Comparison of ENCODE assay signal across 11 cellular contexts in the genomic region with DNA sequence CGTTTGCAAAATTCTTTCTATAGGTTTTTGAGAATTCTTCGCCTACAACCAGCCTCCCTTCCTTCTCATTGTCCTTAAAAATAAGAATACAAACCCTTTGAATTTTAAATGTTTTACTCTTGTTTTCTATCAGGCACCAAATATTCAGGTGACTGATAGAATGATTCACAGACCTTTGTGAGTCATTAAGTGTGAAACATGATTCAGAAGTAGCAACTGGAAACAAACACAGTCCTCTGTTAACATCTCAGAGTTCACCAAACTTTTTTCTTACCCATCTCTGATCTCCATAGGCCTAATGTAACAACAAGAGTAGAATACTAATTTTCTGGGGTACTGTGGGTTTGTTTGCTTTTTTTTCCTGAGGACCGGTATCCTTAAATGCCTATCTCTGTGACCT.
DNase-seq lines count a peak whose midpoint lies in the region; ATAC-seq and TF ChIP-seq lines count a peak whose summit lies in the region.
"Had no signal": no experiment of that assay in that cellular context is flagged by ENCODE, and none has a peak within 500 bp of the region (broad histone marks: within the 10 kb centered on the region; RNA-seq: fewer than 3 reads in every experiment).

No MANE protein-coding gene starts in this region.

- H3K27me3 Mint-ChIP-seq in Calu3 (ENCODE audit: unreplicated experiment) = no peaks in the 10 kb centered on the region

- H3K4me3 ChIP-seq in mesenchymal stem cell (ENCODE audit: insufficient read depth in 1 of 2, low read depth in 1 of 2, low read length in 2 of 2) (no peak overlapping the region), MG63 (no peak overlapping the region)
- H3K4me3 ChIP-seq: gastrocnemius medialis had no signal

- H3K36me3 Mint-ChIP-seq in Calu3 (ENCODE audit: insufficient read depth, unreplicated experiment) = peaks cover 9% of the 10 kb centered on the region

- H3K9ac ChIP-seq in mesenchymal stem cell (ENCODE audit: low read length) = peak overlapping the region; percentile 46

- H3K4me1 ChIP-seq in mesenchymal stem cell (ENCODE audit: control insufficient read depth, insufficient read depth, low read depth, low read length) = no peaks in the 10 kb centered on the region
- H3K4me1 ChIP-seq: gastrocnemius medialis had no signal

- 63% methylated on average over 2 of the region's 3 CpGs for WGBS in mesenchymal stem cell

- peak; percentile 71 for ATAC-seq in HG03432 (IDR thresholded peaks at IDR 0.05; ENCODE audit: unreplicated experiment)
- ATAC-seq: gastrocnemius medialis had no signal

- peaks cover 8% of the 10 kb centered on the region for H3K79me1 ChIP-seq in mesenchymal stem cell (replicated peaks; ENCODE audit: low read length, poor library complexity, severe bottlenecking)

- H2AFZ ChIP-seq in mesenchymal stem cell (ENCODE audit: low read depth, low read length) = no peak overlapping the region

- H3K18ac ChIP-seq in mesenchymal stem cell (ENCODE audit: low read depth in 1 of 2, low read length in 2 of 2) = no peak overlapping the region

- no peak for TF ChIP-seq CTCF in Calu3 (IDR thresholded peaks at IDR 0.05; ENCODE audit: unreplicated experiment)

- no peak overlapping the region for H2BK5ac ChIP-seq in mesenchymal stem cell (ENCODE audit: low read depth, low read length, poor library complexity, severe bottlenecking)

- no peaks in the 10 kb centered on the region for H3K9me3 Mint-ChIP-seq in Calu3 (ENCODE audit: low read depth, unreplicated experiment)

- BruUV-seq in Calu3 (replicated peaks; lab: Mats Ljungman, UMichigan) = no TSS peak

- no peak overlapping the region for H3K14ac ChIP-seq in mesenchymal stem cell (ENCODE audit: low read length in 2 of 2)

- no peaks in the 10 kb centered on the region for H3K27me3 ChIP-seq in mesenchymal stem cell (ENCODE audit: control insufficient read depth in 1 of 2, insufficient read depth in 1 of 2, low read length in 2 of 2)
- no peaks in the 10 kb centered on the region for H3K27me3 ChIP-seq in MG63
- H3K27me3 ChIP-seq: gastrocnemius medialis had no signal

- H2AK5ac ChIP-seq in mesenchymal stem cell (ENCODE audit: low read length, severe bottlenecking) = no peak overlapping the region

- H2BK120ac ChIP-seq in mesenchymal stem cell (ENCODE audit: low read depth, low read length) = no peak overlapping the region

- CTCF ChIA-PET in Calu3 (lab: Charles Lee) = no interaction called here

- peak overlapping the region; percentile 31 for H3K4me3 Mint-ChIP-seq in Calu3 (ENCODE audit: low read depth, unreplicated experiment)

- H3K36me3 ChIP-seq in mesenchymal stem cell (ENCODE audit: control insufficient read depth in 1 of 2, insufficient read depth in 2 of 2, low read depth in 1 of 2, low read length in 2 of 2) = no peaks in the 10 kb centered on the region
- H3K36me3 ChIP-seq in MG63 = no peaks in the 10 kb centered on the region
- H3K36me3 ChIP-seq: gastrocnemius medialis had no signal

- H3K4me1 Mint-ChIP-seq in Calu3 (ENCODE audit: low read depth, unreplicated experiment) = peaks cover 42% of the 10 kb centered on the region

- no peak overlapping the region for H3K23ac ChIP-seq in mesenchymal stem cell (ENCODE audit: low read length in 2 of 2)

- no peaks in the 10 kb centered on the region for H3K9me3 ChIP-seq in mesenchymal stem cell (ENCODE audit: control insufficient read depth, low read length)
- H3K9me3 ChIP-seq in MG63 = no peaks in the 10 kb centered on the region
- H3K9me3 ChIP-seq: gastrocnemius medialis had no signal

- peak overlapping the region; percentile 96 for H3K27ac Mint-ChIP-seq in Calu3 (ENCODE audit: unreplicated experiment)

- H2BK15ac ChIP-seq in mesenchymal stem cell (ENCODE audit: low read depth, poor library complexity, severe bottlenecking) = no peak overlapping the region

- intact Hi-C loops in Calu3 (cut with micrococcal nuclease; ENCODE audit: unreplicated experiment) = no loop called here

- H2BK12ac ChIP-seq in mesenchymal stem cell (ENCODE audit: low read length in 2 of 2) = no peak overlapping the region

- no peak overlapping the region for H3K4ac ChIP-seq in mesenchymal stem cell (ENCODE audit: low read depth in 1 of 2, low read length in 2 of 2)

- H3K4me2 ChIP-seq in mesenchymal stem cell (ENCODE audit: low read length, poor library complexity, severe bottlenecking) = no peak overlapping the region

- DNase-seq in Calu3 (no peak), astrocyte of the hippocampus (ENCODE audit: low read depth, low spot score) (peak; percentile 48), mesenchymal stem cell (peak; percentile 38), activated gamma-delta T cell treated with Interleukin-2 at 50 U/mL for 16 hours (no peak), NOMO-1 treated with DMSO at 0.1 percent for 48 hours (lab: John Stamatoyannopoulos, UW; ENCODE audit: unreplicated experiment) (no peak), NCI-H69 (lab: John Stamatoyannopoulos, UW) (no peak), MG63 (no peak)
- DNase-seq: amniotic stem cell, gastrocnemius medialis, NCI-H1694 had no signal

- no peak overlapping the region for H4K8ac ChIP-seq in mesenchymal stem cell (ENCODE audit: low read length)

- no peak overlapping the region for H3K27ac ChIP-seq in mesenchymal stem cell (ENCODE audit: low read length, poor library complexity, severe bottlenecking)
- H3K27ac ChIP-seq: gastrocnemius medialis had no signal

- H4K91ac ChIP-seq in mesenchymal stem cell (ENCODE audit: low read length) = no peak overlapping the region

Comparison
In these comparisons a context has a peak if more than half of its experiments do, and no peak if none do; other contexts are left out.
1. DNase-seq: peak in astrocyte of the hippocampus (single experiment) and mesenchymal stem cell (single experiment); none in Calu3 (single experiment), activated gamma-delta T cell treated with Interleukin-2 at 50 U/mL for 16 hours (single experiment), NOMO-1 treated with DMSO at 0.1 percent for 48 hours (single experiment), NCI-H69 (single experiment) and MG63 (single experiment).